In genomic region chr5:174300941-174301761, GRCh38 we compare ENCODE assay signal across 1 cellular context.
TF ChIP-seq lines count a peak whose summit lies in the region.

No MANE protein-coding gene starts in this region.

TF ChIP-seq in HepG2, 621 proteins besides CTCF, POLR2A, EP300 and RAD21 (continued from another document):
- no peak for TF ChIP-seq ATF6 (CRISPR knock-in tag; conservative IDR thresholded peaks at IDR 0.05)
- no peak for TF ChIP-seq HMG20A (CRISPR knock-in tag; IDR thresholded peaks at IDR 0.05; ENCODE audit: borderline replicate concordance)
- TF ChIP-seq ZNF564 (CRISPR knock-in tag; IDR thresholded peaks at IDR 0.05), result no peak
- TF ChIP-seq RFX5 (IDR thresholded peaks at IDR 0.05; ENCODE audit: low read depth, low read length), result no peak
- no peak for TF ChIP-seq ZNF609 (CRISPR knock-in tag; IDR thresholded peaks at IDR 0.05; ENCODE audit: borderline replicate concordance)
- TF ChIP-seq DZIP1 (CRISPR knock-in tag; IDR thresholded peaks at IDR 0.05), result no peak
- no peak for TF ChIP-seq ZBTB7B (CRISPR knock-in tag; IDR thresholded peaks at IDR 0.05)
- TF ChIP-seq U2AF2 (IDR thresholded peaks at IDR 0.05; ENCODE audit: low read depth, low read length), result no peak
- TF ChIP-seq ZBTB49 (CRISPR knock-in tag; IDR thresholded peaks at IDR 0.05; ENCODE audit: borderline replicate concordance), result no peak
- TF ChIP-seq MTA1 (CRISPR knock-in tag; IDR thresholded peaks at IDR 0.05; ENCODE audit: borderline replicate concordance), result no peak
- no peak for TF ChIP-seq ZC3H4 (CRISPR knock-in tag; IDR thresholded peaks at IDR 0.05; ENCODE audit: borderline replicate concordance)
- no peak for TF ChIP-seq HES4 (CRISPR knock-in tag; IDR thresholded peaks at IDR 0.05; ENCODE audit: borderline replicate concordance)
- no peak for TF ChIP-seq LRRFIP1 (CRISPR knock-in tag; conservative IDR thresholded peaks at IDR 0.05)
